8 cellular contexts compared by ENCODE assay signal in genomic region chr14:52951730-52952481, GRCh38. TPM values are rescaled to one million over a fixed set of nuclear protein-coding genes. Genes with fewer than 3 reads are reported as not detected.
DNase-seq lines count a peak whose midpoint lies in the region; ATAC-seq and TF ChIP-seq lines count a peak whose summit lies in the region.

No MANE protein-coding gene starts in this region.

- TF ChIP-seq POLR2A in body of pancreas (IDR thresholded peaks at IDR 0.05): no peak

- DNase-seq in GM03348 (ENCODE audit: low spot score): peak; percentile 73
- peak; percentile 35 to 64 for DNase-seq in NCI-H526 (lab: John Stamatoyannopoulos, UW)
- peak; percentile 52 to 67 (median 62) for DNase-seq in body of pancreas
- DNase-seq in sciatic nerve (ENCODE audit: low spot score): no peak
- DNase-seq in stimulated activated CD4-positive, alpha-beta T cell treated with anti-CD3 and anti-CD28 coated beads, Interleukin-4, amount 100 ng/mL, for 24 hours: no peak

- peak; percentile 36 for ATAC-seq in body of pancreas
- ATAC-seq in sciatic nerve: peak; percentile 71
- ATAC-seq in HG02852 (IDR thresholded peaks at IDR 0.05; ENCODE audit: unreplicated experiment): no peak

- H3K27me3 ChIP-seq in body of pancreas (no peaks in the 10 kb centered on the region), iPS-15b (ENCODE audit: control insufficient read depth, insufficient read depth, low read length) (no peaks in the 10 kb centered on the region)

- H3K4me1 ChIP-seq in body of pancreas (peaks cover 22% of the 10 kb centered on the region), iPS-15b (ENCODE audit: control insufficient read depth, insufficient read depth, low read length) (peaks cover 24% of the 10 kb centered on the region)

- peak overlapping the region; percentile 75 for H3K9ac ChIP-seq in iPS-15b (ENCODE audit: low read depth, low read length)

- intact Hi-C loops in body of pancreas (cut with DNase I): no loop called here
- intact Hi-C loops in sciatic nerve (cut with DNase I): no loop called here

- TF ChIP-seq CTCF in 22Rv1 (IDR thresholded peaks at IDR 0.05) (peak; percentile 42), body of pancreas (IDR thresholded peaks at IDR 0.05) (peak in 6 of 7 experiments; percentile 18 to 65 (median 47))

- 4 to 5% methylated on average over 14 of the region's 14 CpGs for WGBS in body of pancreas, 2 donors

- H3K36me3 ChIP-seq in body of pancreas (replicated peaks in 1 of 2; ENCODE audit: insufficient read depth in 1 of 2, low read depth in 2 of 2) (no peaks in the 10 kb centered on the region), iPS-15b (ENCODE audit: control insufficient read depth, insufficient read depth, low read length) (no peaks in the 10 kb centered on the region)

- peak overlapping the region; percentile 42 to 47 for H3K4me3 ChIP-seq in body of pancreas
- peak overlapping the region; percentile 67 for H3K4me3 ChIP-seq in iPS-15b (ENCODE audit: low read depth, low read length)

- H3K27ac ChIP-seq in 22Rv1 (peak overlapping the region; percentile 81), body of pancreas (peak overlapping the region; percentile 80 to 97 (median 92))

- H3K9me3 ChIP-seq in body of pancreas: no peaks in the 10 kb centered on the region
- H3K9me3 ChIP-seq in iPS-15b (ENCODE audit: control insufficient read depth, insufficient read depth, low read length): no peaks in the 10 kb centered on the region

RNA-seq across cellular contexts. Expression of gene FERMT2, which starts 1.1 kb away (rescaled TPM):
- total RNA-seq in body of pancreas: 10 to 100 TPM; 29.3 to 42.2 TPM
- 210 TPM for total RNA-seq in sciatic nerve

Comparison
In these comparisons a context has a peak if more than half of its experiments do, and no peak if none do; other contexts are left out.
1. DNase-seq: peak in GM03348 (single experiment), NCI-H526 (2 of 2) and body of pancreas (4 of 4); none in sciatic nerve (single experiment) and stimulated activated CD4-positive, alpha-beta T cell treated with anti-CD3 and anti-CD28 coated beads, Interleukin-4, amount 100 ng/mL, for 24 hours (single experiment).